34 cellular contexts compared by ENCODE assay signal in genomic region chr5:175279506-175279905, GRCh38.
"Had no signal": no experiment of that assay in that cellular context is flagged by ENCODE, and none has a peak within 500 bp of the region (broad histone marks: within the 10 kb centered on the region; RNA-seq: fewer than 3 reads in every experiment).

No MANE protein-coding gene starts in this region.

- H3K9ac ChIP-seq: KMS-11 had no signal

- H3K9me3 ChIP-seq: MG63 had no signal

- H3K4me2 ChIP-seq: KMS-11 had no signal

- H3K4me3 ChIP-seq: MG63 had no signal

- H3K36me3 ChIP-seq: MG63 had no signal

- DNase-seq: Karpas-422, KG1, MG63, MM.1S, MV-4-11, NCI-H1048, NCI-H1092, NCI-H1092 treated with DMSO at 0.1 percent for 48 hours, NCI-H1105, NCI-H1105 treated with DMSO at 0.1 percent for 48 hours, NCI-H1417, NCI-H1417 treated with DMSO at 0.1 percent for 48 hours, NCI-H1436, NCI-H1436 treated with DMSO at 0.1 percent for 48 hours, NCI-H146, NCI-H1694, NCI-H1694 treated with DMSO at 0.1 percent for 48 hours, NCI-H187, NCI-H187 treated with DMSO at 0.1 percent for 48 hours, NCI-H1930, NCI-H2029, NCI-H2029 treated with DMSO at 0.1 percent for 48 hours, NCI-H2081, NCI-H2081 treated with DMSO at 0.1 percent for 48 hours, NCI-H2107, NCI-H2171, NCI-H2171 treated with DMSO at 0.1 percent for 48 hours, NCI-H2227 treated with DMSO at 0.1 percent for 48 hours, NCI-H226, NCI-H345, NCI-H446, NCI-H446 treated with DMSO at 0.1 percent for 48 hours, NCI-H510A had no signal

- H3K27ac ChIP-seq: KMS-11 had no signal
